In the genomic region with DNA sequence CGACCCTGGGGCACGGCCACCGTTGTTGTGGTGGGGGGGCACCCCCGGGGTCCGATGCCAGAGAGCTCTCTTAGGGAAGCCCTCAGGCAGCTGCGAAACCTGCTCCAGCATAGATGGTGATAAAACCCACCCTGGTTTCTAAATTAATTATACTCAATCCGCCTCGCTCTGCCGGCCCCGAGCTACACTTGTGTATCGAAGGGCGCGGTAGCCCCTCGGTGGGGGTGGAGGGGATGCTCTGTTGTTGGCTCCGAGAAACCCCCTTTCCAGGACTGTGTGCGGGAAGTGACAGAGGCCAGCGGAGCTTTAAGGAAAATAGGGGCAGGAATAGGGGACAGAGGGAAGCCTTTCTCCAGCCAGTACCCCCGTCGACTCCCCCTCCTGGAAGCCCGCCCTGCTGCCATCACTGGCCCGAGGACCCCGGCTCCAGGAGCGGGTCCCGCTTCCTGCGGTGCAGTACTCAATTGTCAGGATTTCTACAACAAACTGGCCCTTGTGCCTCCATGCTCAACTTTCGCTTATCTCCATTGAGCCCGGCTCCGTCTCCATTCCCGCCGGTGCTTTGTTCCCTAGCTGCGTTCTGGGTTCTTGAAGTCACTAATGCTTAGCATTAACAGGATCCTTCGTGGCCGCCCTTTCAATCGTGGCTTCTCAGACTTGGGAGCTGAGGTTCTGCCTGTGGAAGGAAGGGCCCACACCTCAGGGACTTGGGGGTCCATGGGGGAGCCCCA, we compare ENCODE assay signal across 9 cellular contexts.
DNase-seq lines count a peak whose midpoint lies in the region; ATAC-seq and TF ChIP-seq lines count a peak whose summit lies in the region.
"Had no signal": no experiment of that assay in that cellular context is flagged by ENCODE, and none has a peak within 500 bp of the region (broad histone marks: within the 10 kb centered on the region; RNA-seq: fewer than 3 reads in every experiment).

No MANE protein-coding gene starts in this region.

- peaks cover 2% of the 10 kb centered on the region for H3K9me3 ChIP-seq in adipocyte (ENCODE audit: control insufficient read depth, low read length)
- H3K9me3 ChIP-seq in suprapubic skin: no peaks in the 10 kb centered on the region

- TF ChIP-seq CTCF in suprapubic skin (IDR thresholded peaks at IDR 0.05): no peak

- H3K36me3 ChIP-seq in adipocyte (ENCODE audit: control insufficient read depth, insufficient read depth, low read length, severe bottlenecking) (no peaks in the 10 kb centered on the region), suprapubic skin (no peaks in the 10 kb centered on the region)

- H3K27me3 ChIP-seq in adipocyte (replicated peaks; ENCODE audit: control insufficient read depth, insufficient read depth, low read length) (peaks cover 61% of the 10 kb centered on the region), suprapubic skin (no peaks in the 10 kb centered on the region)

- no peaks in the 10 kb centered on the region for H3K4me1 ChIP-seq in adipocyte (ENCODE audit: control insufficient read depth, insufficient read depth, low read length)
- peaks cover 13% of the 10 kb centered on the region for H3K4me1 ChIP-seq in suprapubic skin

- no peak overlapping the region for H3K27ac ChIP-seq in suprapubic skin

- H3K4me3 ChIP-seq in adipocyte (ENCODE audit: low read length): peak overlapping the region; percentile 62
- peak overlapping the region; percentile 52 for H3K4me3 ChIP-seq in suprapubic skin

- H3K9ac ChIP-seq in adipocyte (ENCODE audit: low read length): no peak overlapping the region

- TF ChIP-seq POLR2A in suprapubic skin (IDR thresholded peaks at IDR 0.05): no peak

- no peak for ATAC-seq in HG03354 (IDR thresholded peaks at IDR 0.05; ENCODE audit: poor library complexity, severe bottlenecking, unreplicated experiment)
- ATAC-seq: CD8-positive, alpha-beta T cell had no signal

- no peak for TF ChIP-seq EP300 in suprapubic skin (IDR thresholded peaks at IDR 0.05)

- DNase-seq in NCI-H524 (lab: John Stamatoyannopoulos, UW): peak; percentile 40 to 52
- DNase-seq in NCI-H524 treated with DMSO at 0.1 percent for 48 hours (lab: John Stamatoyannopoulos, UW): no peak
- DNase-seq in adipocyte (ENCODE audit: low read depth): no peak
- DNase-seq in iPS-NIHi11 (ENCODE audit: low spot score): peak; percentile 17
- DNase-seq in suprapubic skin (ENCODE audit: low spot score in 2 of 2): no peak
- DNase-seq in LoVo (ENCODE audit: low spot score): no peak
- no peak for DNase-seq in NCI-H446 (lab: John Stamatoyannopoulos, UW)
- DNase-seq: CD8-positive, alpha-beta T cell had no signal

- 26% methylated on average over 24 of the region's 34 CpGs for WGBS in suprapubic skin

Comparison
In these comparisons a context has a peak if more than half of its experiments do, and no peak if none do; other contexts are left out.
1. DNase-seq: peak in NCI-H524 (2 of 2) and iPS-NIHi11 (single experiment); none in NCI-H524 treated with DMSO at 0.1 percent for 48 hours (single experiment), adipocyte (single experiment), suprapubic skin (0 of 2), LoVo (single experiment) and NCI-H446 (0 of 2).